In genomic region chr19:39390460-39390758, GRCh38 we compare ENCODE assay signal across 8 cellular contexts. TPM values are rescaled to one million over a fixed set of nuclear protein-coding genes. Genes with fewer than 3 reads are reported as not detected.
DNase-seq lines count a peak whose midpoint lies in the region; ATAC-seq and TF ChIP-seq lines count a peak whose summit lies in the region.

No MANE protein-coding gene starts in this region.

- H3K9me3 ChIP-seq in HEK293 (ENCODE audit: control insufficient read depth, insufficient read depth, low read depth, low read length), result no peaks in the 10 kb centered on the region
- H3K9me3 ChIP-seq in effector memory CD4-positive, alpha-beta T cell (ENCODE audit: control insufficient read depth, low read length), result no peaks in the 10 kb centered on the region
- H3K9me3 ChIP-seq in aorta (ENCODE audit: control insufficient read depth, low read length), result no peaks in the 10 kb centered on the region

- CTCF ChIA-PET in HEK293 (lab: Yijun Ruan, JAX), result interaction anchor here (0.6 to 2.5 kb wide), 11 partner anchors 13 to 460 kb away, joined by 3 to 29 read pairs (median 4); partner anchors contain the start of genes PLEKHG2, SAMD4B and SARS2

- H3K27ac ChIP-seq in HEK293 (ENCODE audit: extremely low read depth, low read depth, low read length) (peak overlapping the region; percentile 97), aorta (ENCODE audit: low read depth in 1 of 2, low read length in 2 of 2) (peak overlapping the region; percentile 85 to 89)
- peak overlapping the region; percentile 98 for H3K27ac ChIP-seq in effector memory CD4-positive, alpha-beta T cell (ENCODE audit: insufficient read depth, low read length, poor library complexity, severe bottlenecking)

- peaks cover 30% of the 10 kb centered on the region for H3K4me1 Mint-ChIP-seq in nephron progenitor cell

- H3K36me3 Mint-ChIP-seq in nephron progenitor cell (ENCODE audit: low read depth), result peaks cover 42% of the 10 kb centered on the region

- no peak for TF ChIP-seq CTCF in HEK293 (tag by site-specific recombination; IDR thresholded peaks at IDR 0.05)
- TF ChIP-seq CTCF in WI38 (IDR thresholded peaks at IDR 0.05; ENCODE audit: low read depth, low read length), result no peak
- TF ChIP-seq CTCF in nephron progenitor cell (IDR thresholded peaks at IDR 0.05), result no peak

- H3K4me3 Mint-ChIP-seq in nephron progenitor cell, result peak overlapping the region; percentile 96

- POLR2A ChIA-PET in HEK293 (lab: Yijun Ruan, JAX), result interaction anchor here (0.6 to 5.3 kb wide), 29 partner anchors 8 to 268 kb away, joined by 3 to 175 read pairs (median 5); partner anchors contain the start of genes EID2B, PAK4, PLEKHG2 and RPS16

- H3K4me3 ChIP-seq in HEK293 (ENCODE audit: low read depth, low read length) (peak overlapping the region; percentile 68), WI38 (ENCODE audit: low read depth, low read length) (peak overlapping the region; percentile 99), aorta (ENCODE audit: low read length in 2 of 2) (peak overlapping the region; percentile 14 to 84)
- H3K4me3 ChIP-seq in effector memory CD4-positive, alpha-beta T cell (ENCODE audit: insufficient read depth, low read depth, low read length, poor library complexity, severe bottlenecking), result peak overlapping the region; percentile 71

- intact Hi-C loops in aorta (cut with DNase I), result loop anchor here in 1 of 2 donors (5.0 kb wide), 1 partner anchor 47 kb away; the partner anchor contains the start of gene RPS16

- 0 to 1% methylated on average over 11 of the region's 11 CpGs for WGBS in aorta, 2 donors

- ATAC-seq in aorta (ENCODE audit: low FRiP score) (no peak), GM21390 (IDR thresholded peaks at IDR 0.05; ENCODE audit: unreplicated experiment) (no peak), HG03354 (IDR thresholded peaks at IDR 0.05; ENCODE audit: poor library complexity, severe bottlenecking, unreplicated experiment) (no peak)

- H3K36me3 ChIP-seq in HEK293 (ENCODE audit: control insufficient read depth in 2 of 2, insufficient read depth in 1 of 2, low read length in 2 of 2) (peaks cover 62 to 69% of the 10 kb centered on the region in 2 experiments), aorta (ENCODE audit: control insufficient read depth in 1 of 2, insufficient read depth in 2 of 2, low read length in 1 of 2) (peaks cover 0 to 3% of the 10 kb centered on the region in 2 donors)
- peaks cover 60% of the 10 kb centered on the region for H3K36me3 ChIP-seq in effector memory CD4-positive, alpha-beta T cell (ENCODE audit: control insufficient read depth, insufficient read depth, low read length)

- H3K27me3 ChIP-seq in effector memory CD4-positive, alpha-beta T cell (replicated peaks; ENCODE audit: control insufficient read depth, insufficient read depth, low read length, poor library complexity, severe bottlenecking), result no peaks in the 10 kb centered on the region
- no peaks in the 10 kb centered on the region for H3K27me3 ChIP-seq in aorta (ENCODE audit: control insufficient read depth in 1 of 2, insufficient read depth in 2 of 2, low read length in 1 of 2)

- peak; percentile 78 to 85 (median 79) for DNase-seq in effector memory CD4-positive, alpha-beta T cell
- DNase-seq in nephron progenitor cell (no peak), aorta (no peak), NCI-H748 treated with DMSO at 0.1 percent for 48 hours (lab: John Stamatoyannopoulos, UW) (no peak)

- H3K4me1 ChIP-seq in HEK293 (ENCODE audit: control insufficient read depth, insufficient read depth, low read length) (peaks cover 21% of the 10 kb centered on the region), aorta (ENCODE audit: control insufficient read depth in 1 of 2, insufficient read depth in 2 of 2, low read length in 2 of 2) (no peaks in the 10 kb centered on the region)
- H3K4me1 ChIP-seq in effector memory CD4-positive, alpha-beta T cell (ENCODE audit: control insufficient read depth, insufficient read depth, low read length, poor library complexity, severe bottlenecking), result peaks cover 12% of the 10 kb centered on the region

- no peaks in the 10 kb centered on the region for H3K9me3 Mint-ChIP-seq in nephron progenitor cell

- H3K27ac Mint-ChIP-seq in nephron progenitor cell, result peak overlapping the region; percentile 100

- no peaks in the 10 kb centered on the region for H3K27me3 Mint-ChIP-seq in nephron progenitor cell (ENCODE audit: low read depth, poor library complexity)

TF ChIP-seq in HEK293, 187 proteins besides CTCF, POLR2A, EP300 and RAD21 (continues in another document):
- TF ChIP-seq HOXD13 (CRISPR knock-in tag; IDR thresholded peaks at IDR 0.05; ENCODE audit: borderline replicate concordance) (0 out of 2 replicates have a peak, but pooled peaks have one; percentile 31), TCF7L2 (IDR thresholded peaks at IDR 0.05; ENCODE audit: borderline replicate concordance, low read depth, low read length) (no peak), ZNF394 (tag by site-specific recombination; IDR thresholded peaks at IDR 0.05; ENCODE audit: borderline replicate concordance) (no peak), REPIN1 (tag by site-specific recombination; IDR thresholded peaks at IDR 0.05; ENCODE audit: low read depth) (no peak), ZNF121 (tag by site-specific recombination; IDR thresholded peaks at IDR 0.05) (0 out of 2 replicates have a peak, but pooled peaks have one; percentile 85), ZNF248 (tag by site-specific recombination; IDR thresholded peaks at IDR 0.05) (peak; percentile 3; the same call in 1 of the 2 replicates), INSM2 (tag by site-specific recombination; IDR thresholded peaks at IDR 0.05) (no peak), ZNF184 (tag by site-specific recombination; IDR thresholded peaks at IDR 0.05) (peak; percentile 66; the same call in 1 of the 2 replicates), ZBTB21 (tag by site-specific recombination; IDR thresholded peaks at IDR 0.05) (peak; percentile 100; the same call in 1 of the 2 replicates), ATF2 (tag by site-specific recombination; IDR thresholded peaks at IDR 0.05; ENCODE audit: low read depth) (peak; percentile 98), IKZF3 (tag by site-specific recombination; IDR thresholded peaks at IDR 0.05) (0 out of 2 replicates have a peak, but pooled peaks have one; percentile 39), ZNF423 (tag by site-specific recombination; IDR thresholded peaks at IDR 0.05) (no peak), ZNF155 (tag by site-specific recombination; IDR thresholded peaks at IDR 0.05) (no peak), ZNF398 (tag by site-specific recombination; IDR thresholded peaks at IDR 0.05) (peak; percentile 79; the same call in 1 of the 2 replicates)

RNA-seq across cellular contexts. Expression of gene PAF1, which starts 0.5 kb away (rescaled TPM):
- total RNA-seq in aorta, result 10 to 100 TPM; 33.9 to 34.5 TPM
- polyA plus RNA-seq in aorta, result 10 to 100 TPM; 27.7 to 43.8 TPM

RNA-seq across cellular contexts. Expression of gene MED29, which starts 0.8 kb away (rescaled TPM):
- 10 to 100 TPM; 28.9 to 35.1 TPM for total RNA-seq in aorta
- polyA plus RNA-seq in aorta, result 10 to 100 TPM; 26.0 to 29.7 TPM

RNA-seq across cellular contexts. Expression of gene ZFP36, which starts 16.2 kb away (rescaled TPM):
- 100 to 1,000 TPM; 205 to 955 TPM for total RNA-seq in aorta
- 100 to 1,000 TPM; 124 to 360 TPM for polyA plus RNA-seq in aorta

RNA-seq across cellular contexts. Expression of gene PLEKHG2, which starts 22.1 kb away (rescaled TPM):
- 10 to 100 TPM; 86.4 to 98.1 TPM for total RNA-seq in aorta
- 10 to 100 TPM; 15.3 to 74.4 TPM for polyA plus RNA-seq in aorta

RNA-seq across cellular contexts. Expression of gene RPS16, which starts 45.3 kb away (rescaled TPM):
- 1,000 to 10,000 TPM; 1,268 to 1,273 TPM for total RNA-seq in aorta
- 1,000 to 10,000 TPM; 3,270 to 4,459 TPM for polyA plus RNA-seq in aorta

Comparison
In these comparisons a context has a peak if more than half of its experiments do, and no peak if none do; other contexts are left out.
1. H3K4me3 ChIP-seq: peak in every context shown above with its lines; median percentile 99 in WI38; 71 in effector memory CD4-positive, alpha-beta T cell; 68 in HEK293; 49 in aorta.
2. DNase-seq: peak in effector memory CD4-positive, alpha-beta T cell (3 of 3); none in nephron progenitor cell (single experiment), aorta (0 of 2) and NCI-H748 treated with DMSO at 0.1 percent for 48 hours (single experiment).
3. Peak in every context shown above with its lines, with median percentiles within 50 percentile points of each other: H3K27ac ChIP-seq.